In genomic region chrX:7047951-7048350, GRCh38 we compare ENCODE assay signal across 24 cellular contexts.
DNase-seq lines count a peak whose midpoint lies in the region; ATAC-seq and TF ChIP-seq lines count a peak whose summit lies in the region.
"Had no signal": no experiment of that assay in that cellular context is flagged by ENCODE, and none has a peak within 500 bp of the region (broad histone marks: within the 10 kb centered on the region; RNA-seq: fewer than 3 reads in every experiment).

No MANE protein-coding gene starts in this region.

- POLR2A ChIA-PET in PC-3 (lab: Charles Lee; ENCODE audit: unreplicated experiment): no interaction called here

- no peak overlapping the region for H2AFZ ChIP-seq in PC-3 (ENCODE audit: low read length)

- no peaks in the 10 kb centered on the region for H3K9me3 ChIP-seq in DOHH2 (ENCODE audit: control insufficient read depth, insufficient read depth, low read length)
- no peaks in the 10 kb centered on the region for H3K9me3 ChIP-seq in PC-3 (ENCODE audit: low read length)

- TF ChIP-seq CTCF in DOHH2 (IDR thresholded peaks at IDR 0.05; ENCODE audit: low read depth, low read length, poor library complexity, severe bottlenecking): peak; percentile 17
- no peak for TF ChIP-seq CTCF in NB4 (IDR thresholded peaks at IDR 0.05; ENCODE audit: low read depth, low read length)
- TF ChIP-seq CTCF in PC-3 (conservative IDR thresholded peaks at IDR 0.05; ENCODE audit: low read depth, low read length): peak; percentile 31; the same call in 1 of the 2 replicates
- no peak for TF ChIP-seq CTCF in lower leg skin (IDR thresholded peaks at IDR 0.05)

- H3K4me1 ChIP-seq in DOHH2 (ENCODE audit: control insufficient read depth, low read length) (no peaks in the 10 kb centered on the region), PC-3 (ENCODE audit: insufficient read depth, low read length) (no peaks in the 10 kb centered on the region)

- H3K9ac ChIP-seq in PC-3 (ENCODE audit: low read length): no peak overlapping the region

- no peaks in the 10 kb centered on the region for H3K79me2 ChIP-seq in DOHH2 (ENCODE audit: control insufficient read depth, low read length)
- H3K79me2 ChIP-seq in PC-3 (ENCODE audit: low read length): no peaks in the 10 kb centered on the region

- H3K4me2 ChIP-seq in DOHH2 (ENCODE audit: low read length) (no peak overlapping the region), PC-3 (ENCODE audit: low read length) (no peak overlapping the region)

- intact Hi-C loops in PC-3 (cut with micrococcal nuclease) (no loop called here), lower leg skin (cut with DNase I; ENCODE audit: low total_unique reads) (no loop called here)

- H3K9me2 ChIP-seq in DOHH2 (replicated peaks; ENCODE audit: control insufficient read depth, low read length) (no peaks in the 10 kb centered on the region), PC-3 (replicated peaks; ENCODE audit: low read length) (no peaks in the 10 kb centered on the region)

- H3K36me3 ChIP-seq in DOHH2 (ENCODE audit: control insufficient read depth, low read length) (peaks cover 18% of the 10 kb centered on the region), PC-3 (ENCODE audit: low read depth, low read length) (no peaks in the 10 kb centered on the region; the same call in 1 of the 2 replicates)

- H3K27ac ChIP-seq in DOHH2 (ENCODE audit: low read depth, low read length) (no peak overlapping the region), PC-3 (ENCODE audit: low read length) (no peak overlapping the region)
- H3K27ac ChIP-seq: skin epidermis had no signal

- WGBS in lower leg skin, 2 donors: 93 to 96% methylated on average over 4 of the region's 4 CpGs

- no peaks in the 10 kb centered on the region for H3F3A ChIP-seq in DOHH2 (ENCODE audit: control insufficient read depth, insufficient read depth)
- no peaks in the 10 kb centered on the region for H3F3A ChIP-seq in PC-3 (ENCODE audit: low read length, unreplicated experiment)

- DNase-seq in NB4 (ENCODE audit: low read depth): peak; percentile 2
- peak; percentile 17 for DNase-seq in PC-3
- peak; percentile 2 for DNase-seq in iPS DF 4.7 (ENCODE audit: extremely low read depth, low spot score)
- DNase-seq in activated CD4-positive, alpha-beta T cell treated with anti-CD3 and anti-CD28 coated beads for 1 hour: no peak
- DNase-seq in lower leg skin (ENCODE audit: low spot score in 2 of 2): no peak
- DNase-seq in NCI-H1092 (lab: John Stamatoyannopoulos, UW): no peak
- DNase-seq in OCI-M1 (lab: John Stamatoyannopoulos, UW): no peak
- DNase-seq: activated CD4-positive, alpha-beta memory T cell treated with anti-CD3 and anti-CD28 coated beads for 36 hours; activated naive CD4-positive, alpha-beta T cell treated with Interleukin-2 at 50 U/mL for 16 hours; central memory CD4-positive, alpha-beta T cell; cortex of kidney; DMS 273 treated with DMSO at 0.1 percent for 48 hours; effector memory CD8-positive, alpha-beta T cell; foreskin fibroblast; MV-4-11; NCI-H187; NCI-H510A treated with DMSO at 0.1 percent for 48 hours; stimulated activated naive B cell treated with anti-CD40 and anti-IgM and Interleukin-4, amounts not matched to agents 10 μg/mL and 1 μg/mL and 100 μg/mL, for 72 hours; substantia nigra; trophoblast cell had no signal

- TF ChIP-seq POLR2A in NB4 (IDR thresholded peaks at IDR 0.05; ENCODE audit: extremely low read depth, insufficient read length) (no peak), lower leg skin (IDR thresholded peaks at IDR 0.05) (no peak)

- CTCF ChIA-PET in PC-3 (lab: Charles Lee): no interaction called here

- no TSS peak for BruUV-seq in PC-3 (replicated peaks; lab: Mats Ljungman, UMichigan)

- H3K27me3 ChIP-seq in DOHH2 (ENCODE audit: control insufficient read depth, low read length): no peaks in the 10 kb centered on the region
- H3K27me3 ChIP-seq in PC-3 (ENCODE audit: low read length): no peaks in the 10 kb centered on the region

- no peaks in the 10 kb centered on the region for H4K20me1 ChIP-seq in DOHH2 (ENCODE audit: control insufficient read depth, insufficient read depth, low read depth, low read length)
- no peaks in the 10 kb centered on the region for H4K20me1 ChIP-seq in PC-3 (ENCODE audit: low read length)

- H3K4me3 ChIP-seq in DOHH2 (ENCODE audit: low read length) (no peak overlapping the region), NB4 (ENCODE audit: low read depth, low read length) (no peak overlapping the region), PC-3 (ENCODE audit: low read length) (no peak overlapping the region), lower leg skin (ENCODE audit: low read depth, poor library complexity, severe bottlenecking) (no peak overlapping the region)
- H3K4me3 ChIP-seq: skin epidermis had no signal

- ATAC-seq in PC-3: no peak
- ATAC-seq: effector memory CD8-positive, alpha-beta T cell; esophagus mucosa; natural killer cell treated with Interleukin-12 subunit alpha and Interleukin-12 subunit beta and Interleukin-15 and Interleukin-18, amount 100 ng/mL, for 72 hours; stimulated activated naive B cell treated with anti-CD40 and anti-IgM and Interleukin-4, amounts not matched to agents 10 μg/mL and 1 μg/mL and 100 μg/mL, for 72 hours had no signal

Comparison
In these comparisons a context has a peak if more than half of its experiments do, and no peak if none do; other contexts are left out.
1. CTCF ChIP-seq: peak in DOHH2 (single experiment) and PC-3 (single experiment); none in NB4 (single experiment) and lower leg skin (0 of 3).
2. DNase-seq: peak in NB4 (single experiment), PC-3 (single experiment) and iPS DF 4.7 (single experiment); none in activated CD4-positive, alpha-beta T cell treated with anti-CD3 and anti-CD28 coated beads for 1 hour (single experiment), lower leg skin (0 of 2), NCI-H1092 (single experiment) and OCI-M1 (single experiment).